ENCODE assay signal across 2 cellular contexts in the genomic region with DNA sequence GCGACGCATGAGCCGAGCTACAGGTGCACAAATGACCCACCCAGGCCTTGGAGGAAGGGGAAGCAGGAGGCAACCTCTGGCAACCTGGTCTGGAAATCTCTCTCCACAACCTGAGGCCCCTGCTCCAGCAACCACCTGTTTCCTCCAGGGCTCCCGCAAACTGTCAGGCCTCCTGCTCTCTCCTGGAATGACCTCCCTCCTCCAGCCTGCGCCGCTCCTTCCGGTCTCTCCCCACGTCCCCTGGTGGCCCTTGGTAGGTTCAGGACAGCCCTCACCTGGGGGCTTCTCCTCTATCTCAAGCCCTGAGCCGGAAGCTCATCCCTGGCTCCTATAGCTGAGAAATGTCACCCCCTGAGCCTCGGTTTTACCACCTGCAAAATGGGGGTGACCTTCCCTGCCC.
TF ChIP-seq lines count a peak whose summit lies in the region.

No MANE protein-coding gene starts in this region.

TF ChIP-seq in SK-N-SH, 30 proteins besides CTCF, POLR2A, EP300 and RAD21 (continued from another document):
- TF ChIP-seq, protein P1, sequence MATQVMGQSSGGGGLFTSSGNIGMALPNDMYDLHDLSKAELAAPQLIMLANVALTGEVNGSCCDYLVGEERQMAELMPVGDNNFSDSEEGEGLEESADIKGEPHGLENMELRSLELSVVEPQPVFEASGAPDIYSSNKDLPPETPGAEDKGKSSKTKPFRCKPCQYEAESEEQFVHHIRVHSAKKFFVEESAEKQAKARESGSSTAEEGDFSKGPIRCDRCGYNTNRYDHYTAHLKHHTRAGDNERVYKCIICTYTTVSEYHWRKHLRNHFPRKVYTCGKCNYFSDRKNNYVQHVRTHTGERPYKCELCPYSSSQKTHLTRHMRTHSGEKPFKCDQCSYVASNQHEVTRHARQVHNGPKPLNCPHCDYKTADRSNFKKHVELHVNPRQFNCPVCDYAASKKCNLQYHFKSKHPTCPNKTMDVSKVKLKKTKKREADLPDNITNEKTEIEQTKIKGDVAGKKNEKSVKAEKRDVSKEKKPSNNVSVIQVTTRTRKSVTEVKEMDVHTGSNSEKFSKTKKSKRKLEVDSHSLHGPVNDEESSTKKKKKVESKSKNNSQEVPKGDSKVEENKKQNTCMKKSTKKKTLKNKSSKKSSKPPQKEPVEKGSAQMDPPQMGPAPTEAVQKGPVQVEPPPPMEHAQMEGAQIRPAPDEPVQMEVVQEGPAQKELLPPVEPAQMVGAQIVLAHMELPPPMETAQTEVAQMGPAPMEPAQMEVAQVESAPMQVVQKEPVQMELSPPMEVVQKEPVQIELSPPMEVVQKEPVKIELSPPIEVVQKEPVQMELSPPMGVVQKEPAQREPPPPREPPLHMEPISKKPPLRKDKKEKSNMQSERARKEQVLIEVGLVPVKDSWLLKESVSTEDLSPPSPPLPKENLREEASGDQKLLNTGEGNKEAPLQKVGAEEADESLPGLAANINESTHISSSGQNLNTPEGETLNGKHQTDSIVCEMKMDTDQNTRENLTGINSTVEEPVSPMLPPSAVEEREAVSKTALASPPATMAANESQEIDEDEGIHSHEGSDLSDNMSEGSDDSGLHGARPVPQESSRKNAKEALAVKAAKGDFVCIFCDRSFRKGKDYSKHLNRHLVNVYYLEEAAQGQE (IDR thresholded peaks at IDR 0.05; ENCODE audit: low read depth, low read length) = no peak
- TF ChIP-seq GABPA (IDR thresholded peaks at IDR 0.05; ENCODE audit: low read depth) (no peak), EZH2phosphoT487 (IDR thresholded peaks at IDR 0.05; ENCODE audit: borderline replicate concordance, low read depth) (no peak), RFX5 (IDR thresholded peaks at IDR 0.05; ENCODE audit: low read length) (no peak), RXRA (IDR thresholded peaks at IDR 0.05; ENCODE audit: borderline replicate concordance, low read depth) (no peak), MXI1 (IDR thresholded peaks at IDR 0.05; ENCODE audit: low read depth, low read length) (no peak), ELF1 (IDR thresholded peaks at IDR 0.05) (no peak), YY1 (IDR thresholded peaks at IDR 0.05; ENCODE audit: low read depth) (no peak), TEAD4 (IDR thresholded peaks at IDR 0.05; ENCODE audit: borderline replicate concordance, insufficient read depth) (no peak), SMC3 (IDR thresholded peaks at IDR 0.05; ENCODE audit: low read depth, low read length) (no peak)
- TF ChIP-seq, protein P2, sequence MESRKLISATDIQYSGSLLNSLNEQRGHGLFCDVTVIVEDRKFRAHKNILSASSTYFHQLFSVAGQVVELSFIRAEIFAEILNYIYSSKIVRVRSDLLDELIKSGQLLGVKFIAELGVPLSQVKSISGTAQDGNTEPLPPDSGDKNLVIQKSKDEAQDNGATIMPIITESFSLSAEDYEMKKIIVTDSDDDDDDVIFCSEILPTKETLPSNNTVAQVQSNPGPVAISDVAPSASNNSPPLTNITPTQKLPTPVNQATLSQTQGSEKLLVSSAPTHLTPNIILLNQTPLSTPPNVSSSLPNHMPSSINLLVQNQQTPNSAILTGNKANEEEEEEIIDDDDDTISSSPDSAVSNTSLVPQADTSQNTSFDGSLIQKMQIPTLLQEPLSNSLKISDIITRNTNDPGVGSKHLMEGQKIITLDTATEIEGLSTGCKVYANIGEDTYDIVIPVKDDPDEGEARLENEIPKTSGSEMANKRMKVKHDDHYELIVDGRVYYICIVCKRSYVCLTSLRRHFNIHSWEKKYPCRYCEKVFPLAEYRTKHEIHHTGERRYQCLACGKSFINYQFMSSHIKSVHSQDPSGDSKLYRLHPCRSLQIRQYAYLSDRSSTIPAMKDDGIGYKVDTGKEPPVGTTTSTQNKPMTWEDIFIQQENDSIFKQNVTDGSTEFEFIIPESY (IDR thresholded peaks at IDR 0.05; ENCODE audit: borderline replicate concordance, low read depth) = no peak

TF ChIP-seq in SK-N-SH treated with all-trans-retinoic acid at 6 μM for 48 hours, 23 proteins besides CTCF, POLR2A, EP300 and RAD21 (continued from another document):
- TF ChIP-seq ZNF8 (CRISPR knock-in tag; IDR thresholded peaks at IDR 0.05) (no peak), BACH2 (CRISPR knock-in tag; IDR thresholded peaks at IDR 0.05; ENCODE audit: borderline replicate concordance) (no peak), GLIS3 (CRISPR knock-in tag; IDR thresholded peaks at IDR 0.05) (no peak), TCF4 (CRISPR knock-in tag; IDR thresholded peaks at IDR 0.05; ENCODE audit: borderline replicate concordance) (no peak), CSDC2 (CRISPR knock-in tag; IDR thresholded peaks at IDR 0.05) (no peak), ZNF70 (CRISPR knock-in tag; IDR thresholded peaks at IDR 0.05) (no peak), ZFP3 (CRISPR knock-in tag; IDR thresholded peaks at IDR 0.05) (no peak), ARNTL (CRISPR knock-in tag; IDR thresholded peaks at IDR 0.05; ENCODE audit: borderline replicate concordance, low read depth) (no peak), RARB (CRISPR knock-in tag; IDR thresholded peaks at IDR 0.05) (no peak), ZFP30 (CRISPR knock-in tag; IDR thresholded peaks at IDR 0.05) (no peak), ISL1 (CRISPR knock-in tag; IDR thresholded peaks at IDR 0.05) (no peak)
- TF ChIP-seq, protein P3, sequence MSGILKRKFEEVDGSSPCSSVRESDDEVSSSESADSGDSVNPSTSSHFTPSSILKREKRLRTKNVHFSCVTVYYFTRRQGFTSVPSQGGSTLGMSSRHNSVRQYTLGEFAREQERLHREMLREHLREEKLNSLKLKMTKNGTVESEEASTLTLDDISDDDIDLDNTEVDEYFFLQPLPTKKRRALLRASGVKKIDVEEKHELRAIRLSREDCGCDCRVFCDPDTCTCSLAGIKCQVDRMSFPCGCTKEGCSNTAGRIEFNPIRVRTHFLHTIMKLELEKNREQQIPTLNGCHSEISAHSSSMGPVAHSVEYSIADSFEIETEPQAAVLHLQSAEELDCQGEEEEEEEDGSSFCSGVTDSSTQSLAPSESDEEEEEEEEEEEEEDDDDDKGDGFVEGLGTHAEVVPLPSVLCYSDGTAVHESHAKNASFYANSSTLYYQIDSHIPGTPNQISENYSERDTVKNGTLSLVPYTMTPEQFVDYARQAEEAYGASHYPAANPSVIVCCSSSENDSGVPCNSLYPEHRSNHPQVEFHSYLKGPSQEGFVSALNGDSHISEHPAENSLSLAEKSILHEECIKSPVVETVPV (CRISPR knock-in tag; IDR thresholded peaks at IDR 0.05) = no peak
- TF ChIP-seq, protein P4, sequence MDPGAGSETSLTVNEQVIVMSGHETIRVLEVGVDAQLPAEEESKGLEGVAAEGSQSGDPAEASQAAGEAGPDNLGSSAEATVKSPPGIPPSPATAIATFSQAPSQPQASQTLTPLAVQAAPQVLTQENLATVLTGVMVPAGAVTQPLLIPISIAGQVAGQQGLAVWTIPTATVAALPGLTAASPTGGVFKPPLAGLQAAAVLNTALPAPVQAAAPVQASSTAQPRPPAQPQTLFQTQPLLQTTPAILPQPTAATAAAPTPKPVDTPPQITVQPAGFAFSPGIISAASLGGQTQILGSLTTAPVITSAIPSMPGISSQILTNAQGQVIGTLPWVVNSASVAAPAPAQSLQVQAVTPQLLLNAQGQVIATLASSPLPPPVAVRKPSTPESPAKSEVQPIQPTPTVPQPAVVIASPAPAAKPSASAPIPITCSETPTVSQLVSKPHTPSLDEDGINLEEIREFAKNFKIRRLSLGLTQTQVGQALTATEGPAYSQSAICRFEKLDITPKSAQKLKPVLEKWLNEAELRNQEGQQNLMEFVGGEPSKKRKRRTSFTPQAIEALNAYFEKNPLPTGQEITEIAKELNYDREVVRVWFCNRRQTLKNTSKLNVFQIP (CRISPR knock-in tag; IDR thresholded peaks at IDR 0.05; ENCODE audit: borderline replicate concordance, low read depth) = no peak
